ENCODE assay signal across 27 cellular contexts in the genomic region with DNA sequence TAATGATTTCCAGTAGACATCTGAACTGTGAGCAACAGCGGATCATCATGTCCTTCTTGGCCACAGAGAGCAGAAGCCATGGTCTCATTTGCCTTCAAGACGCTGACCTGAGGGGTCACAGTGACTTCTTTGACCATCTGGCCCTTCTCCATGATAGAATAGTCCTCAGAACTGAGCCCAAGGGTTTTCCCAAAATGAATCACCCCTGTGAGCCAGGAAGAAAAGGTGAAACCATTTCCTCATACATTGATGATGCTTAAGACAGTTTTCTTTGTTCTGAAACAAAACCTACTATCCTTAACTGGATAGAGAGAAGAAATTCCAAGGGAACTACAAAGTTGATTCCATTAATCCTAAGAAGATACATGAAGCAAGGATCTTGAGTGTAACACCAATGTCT.
"Had no signal": no experiment of that assay in that cellular context is flagged by ENCODE, and none has a peak within 500 bp of the region (broad histone marks: within the 10 kb centered on the region; RNA-seq: fewer than 3 reads in every experiment).

No MANE protein-coding gene starts in this region.

- H3K4me1 ChIP-seq: parathyroid adenoma, psoas muscle, right lobe of liver, sigmoid colon, stomach, thyroid gland, tibial nerve, upper lobe of left lung, vagina had no signal

- H3K9ac ChIP-seq: neural progenitor cell, parathyroid adenoma had no signal

- H3K4me3 Mint-ChIP-seq: nephron; neural progenitor cell; stimulated activated effector memory CD8-positive, alpha-beta T cell treated with anti-CD3 and anti-CD28 coated beads, Interleukin-12 subunit alpha, Interleukin-12 subunit beta, amount 100 ng/mL, for 72 hours; stimulated activated naive B cell treated with anti-CD40 and anti-IgM and Interleukin-4, amounts not matched to agents 10 μg/mL and 1 μg/mL and 100 μg/mL, for 72 hours; stimulated activated naive CD8-positive, alpha-beta T cell treated with anti-CD3 and anti-CD28 coated beads, Interleukin-15, Interleukin-2, amounts not matched to agents 100 ng/mL and 50 ng/mL, for 24 hours had no signal

- H3K9me3 Mint-ChIP-seq: nephron; neural progenitor cell; stimulated activated effector memory CD8-positive, alpha-beta T cell treated with anti-CD3 and anti-CD28 coated beads, Interleukin-12 subunit alpha, Interleukin-12 subunit beta, amount 100 ng/mL, for 72 hours; stimulated activated naive CD8-positive, alpha-beta T cell treated with anti-CD3 and anti-CD28 coated beads, Interleukin-15, Interleukin-2, amounts not matched to agents 100 ng/mL and 50 ng/mL, for 24 hours had no signal

- H3K79me2 ChIP-seq: parathyroid adenoma had no signal

- H3K4me3 ChIP-seq: neural progenitor cell, ovary, psoas muscle, right lobe of liver, sigmoid colon, stomach, thoracic aorta, thyroid gland, tibial nerve, upper lobe of left lung, vagina had no signal

- H3K27me3 Mint-ChIP-seq: progenitor cell of endocrine pancreas; stimulated activated naive CD8-positive, alpha-beta T cell treated with anti-CD3 and anti-CD28 coated beads, Interleukin-15, Interleukin-2, amounts not matched to agents 100 ng/mL and 50 ng/mL, for 24 hours had no signal

- H3K36me3 Mint-ChIP-seq: stimulated activated effector memory CD8-positive, alpha-beta T cell treated with anti-CD3 and anti-CD28 coated beads, Interleukin-12 subunit alpha, Interleukin-12 subunit beta, amount 100 ng/mL, for 72 hours; stimulated activated naive B cell treated with anti-CD40 and anti-IgM and Interleukin-4, amounts not matched to agents 10 μg/mL and 1 μg/mL and 100 μg/mL, for 72 hours had no signal

- H3K36me3 ChIP-seq: neural progenitor cell, ovary, right lobe of liver, sigmoid colon, stomach, thoracic aorta, thyroid gland, tibial nerve, upper lobe of left lung, vagina had no signal

- DNase-seq: occipital lobe; ovary; posterior cingulate gyrus; psoas muscle; right cardiac atrium; right lobe of liver; sigmoid colon; small intestine; stimulated activated CD4-positive, alpha-beta T cell treated with anti-CD3 and anti-CD28 coated beads, Interleukin-15, amount 100 ng/mL, for 24 hours; stimulated activated CD4-positive, alpha-beta T cell treated with anti-CD3 and anti-CD28 coated beads, Interleukin-2, amount 100 ng/mL, for 24 hours; stimulated activated CD4-positive, alpha-beta T cell treated with anti-CD3 and anti-CD28 coated beads, Interleukin-2, amount 100 ng/mL, for 48 hours; stimulated activated CD4-positive, alpha-beta T cell treated with anti-CD3 and anti-CD28 coated beads, Interleukin-4, amount 100 ng/mL, for 24 hours; stimulated activated naive B cell treated with anti-CD40 and anti-IgM and Interleukin-4, amounts not matched to agents 10 μg/mL and 1 μg/mL and 100 μg/mL, for 72 hours; stimulated activated naive CD4-positive, alpha-beta T cell treated with Interleukin-2 at 50 U/mL for 16 hours; stomach; thyroid gland; trophoblast cell; upper lobe of left lung had no signal

- H3K9me3 ChIP-seq: ovary, psoas muscle, right lobe of liver, sigmoid colon, stomach, thoracic aorta, thyroid gland, tibial nerve, upper lobe of left lung, vagina had no signal

- H3K27ac ChIP-seq: neural progenitor cell, ovary, parathyroid adenoma, psoas muscle, right lobe of liver, sigmoid colon, stomach, thoracic aorta, thyroid gland, tibial nerve, upper lobe of left lung, vagina had no signal

- FAIRE-seq: small intestine had no signal

- H3K27me3 ChIP-seq: neural progenitor cell, ovary, right lobe of liver, sigmoid colon, stomach, thyroid gland, tibial nerve, upper lobe of left lung, vagina had no signal

- H2AFZ ChIP-seq: neural progenitor cell, parathyroid adenoma had no signal

- ATAC-seq: psoas muscle; right cardiac atrium; right lobe of liver; stimulated activated effector memory CD8-positive, alpha-beta T cell treated with anti-CD3 and anti-CD28 coated beads, Interleukin-12 subunit alpha, Interleukin-12 subunit beta, amount 100 ng/mL, for 72 hours; stimulated activated naive B cell treated with anti-CD40 and anti-IgM and Interleukin-4, amounts not matched to agents 10 μg/mL and 1 μg/mL and 100 μg/mL, for 72 hours had no signal

- H3K4me2 ChIP-seq: neural progenitor cell had no signal

- H3K27ac Mint-ChIP-seq: nephron; neural progenitor cell; progenitor cell of endocrine pancreas; stimulated activated effector memory CD8-positive, alpha-beta T cell treated with anti-CD3 and anti-CD28 coated beads, Interleukin-12 subunit alpha, Interleukin-12 subunit beta, amount 100 ng/mL, for 72 hours; stimulated activated naive B cell treated with anti-CD40 and anti-IgM and Interleukin-4, amounts not matched to agents 10 μg/mL and 1 μg/mL and 100 μg/mL, for 72 hours; stimulated activated naive CD8-positive, alpha-beta T cell treated with anti-CD3 and anti-CD28 coated beads, Interleukin-15, Interleukin-2, amounts not matched to agents 100 ng/mL and 50 ng/mL, for 24 hours had no signal

- H3K4me1 Mint-ChIP-seq: nephron; stimulated activated effector memory CD8-positive, alpha-beta T cell treated with anti-CD3 and anti-CD28 coated beads, Interleukin-12 subunit alpha, Interleukin-12 subunit beta, amount 100 ng/mL, for 72 hours; stimulated activated naive B cell treated with anti-CD40 and anti-IgM and Interleukin-4, amounts not matched to agents 10 μg/mL and 1 μg/mL and 100 μg/mL, for 72 hours had no signal
